11 cellular contexts compared by ENCODE assay signal in genomic region chr1:26861286-26861701, GRCh38. TPM values are rescaled to one million over a fixed set of nuclear protein-coding genes. Genes with fewer than 3 reads are reported as not detected.
DNase-seq lines count a peak whose midpoint lies in the region; ATAC-seq, FAIRE-seq and TF ChIP-seq lines count a peak whose summit lies in the region.
"Had no signal": no experiment of that assay in that cellular context is flagged by ENCODE, and none has a peak within 500 bp of the region (broad histone marks: within the 10 kb centered on the region; RNA-seq: fewer than 3 reads in every experiment).

No MANE protein-coding gene starts in this region.

- H3K27ac Mint-ChIP-seq in brain: peak overlapping the region in 4 of 5 experiments; percentile 8 to 87 (median 50)
- H3K27ac Mint-ChIP-seq: immature natural killer cell had no signal

- TF ChIP-seq CTCF in AG09319 (IDR thresholded peaks at IDR 0.05; ENCODE audit: low read depth, low read length) (peak; percentile 13), brain (conservative IDR thresholded peaks at IDR 0.05) (peak in 1 of 2 experiments; percentile 16)

- no peak for ATAC-seq in HG02973 (IDR thresholded peaks at IDR 0.05; ENCODE audit: unreplicated experiment)
- ATAC-seq: pancreas, Right ventricle myocardium inferior had no signal

- H3K23ac ChIP-seq in mesendoderm (ENCODE audit: low read length): no peak overlapping the region

- no peaks in the 10 kb centered on the region for H3K36me3 ChIP-seq in mesendoderm (ENCODE audit: control insufficient read depth, insufficient read depth, low read length)
- H3K36me3 ChIP-seq: pancreas had no signal

- no peak for FAIRE-seq in HTR-8/SVneo (lab: Jason Lieb, UNC)
- FAIRE-seq: pancreas had no signal

- H2BK120ac ChIP-seq in mesendoderm (ENCODE audit: low read depth, low read length): no peak overlapping the region

- no peak overlapping the region for H4K8ac ChIP-seq in mesendoderm (ENCODE audit: low read depth, low read length)

- H3K4me3 ChIP-seq in mesendoderm (ENCODE audit: low read length): no peak overlapping the region
- H3K4me3 ChIP-seq: pancreas had no signal

- no peak overlapping the region for H3K18ac ChIP-seq in mesendoderm (ENCODE audit: low read length)

- no CpG with 5 or more reads among the region's 5 CpGs for WGBS in mesendoderm (ENCODE audit: extremely low coverage, insufficient coverage, low lambda C conversion rate)

- H3K4me1 ChIP-seq in mesendoderm (ENCODE audit: control insufficient read depth, low read depth, low read length): peaks cover 3% of the 10 kb centered on the region
- H3K4me1 ChIP-seq: pancreas had no signal

- no peak overlapping the region for H4K5ac ChIP-seq in mesendoderm (ENCODE audit: low read length)

- H3K4me3 Mint-ChIP-seq in brain: no peak overlapping the region
- H3K4me3 Mint-ChIP-seq: immature natural killer cell had no signal

- H3K36me3 Mint-ChIP-seq in brain: no peaks in the 10 kb centered on the region

- H3K4me2 ChIP-seq in mesendoderm (ENCODE audit: low read length): no peak overlapping the region

- H3K9ac ChIP-seq in mesendoderm (ENCODE audit: low read length): no peak overlapping the region

- peak overlapping the region; percentile 10 for H3K27ac ChIP-seq in mesendoderm (ENCODE audit: low read depth, low read length)
- H3K27ac ChIP-seq: pancreas had no signal

- DNase-seq in AG09319 (ENCODE audit: extremely low read depth, low read depth) (no peak), HTR-8/SVneo (ENCODE audit: insufficient read length, low spot score) (peak; percentile 36), mesendoderm (peak; percentile 73), CD1c-positive myeloid dendritic cell (ENCODE audit: extremely low spot score) (no peak), superior temporal gyrus (ENCODE audit: extremely low spot score) (no peak), NCI-H1048 (lab: John Stamatoyannopoulos, UW) (no peak)
- DNase-seq: immature natural killer cell, pancreas had no signal

- no peaks in the 10 kb centered on the region for H3K9me3 Mint-ChIP-seq in brain
- H3K9me3 Mint-ChIP-seq: immature natural killer cell had no signal

- no peak overlapping the region for H3K4ac ChIP-seq in mesendoderm (ENCODE audit: low read depth, low read length)

- H2BK15ac ChIP-seq in mesendoderm (replicated peaks; ENCODE audit: low read depth): no peak overlapping the region

- H3K79me1 ChIP-seq in mesendoderm (ENCODE audit: low read length): no peaks in the 10 kb centered on the region

- H3K27me3 ChIP-seq in mesendoderm (ENCODE audit: insufficient read depth, low read length, poor library complexity): no peaks in the 10 kb centered on the region
- H3K27me3 ChIP-seq: pancreas had no signal

- peak overlapping the region; percentile 36 for H3K56ac ChIP-seq in mesendoderm (ENCODE audit: low read length)

- H3K27me3 Mint-ChIP-seq in brain: no peaks in the 10 kb centered on the region

- H3K4me1 Mint-ChIP-seq in brain: peaks cover 20% of the 10 kb centered on the region

- H3K79me2 ChIP-seq in mesendoderm (ENCODE audit: control insufficient read depth, insufficient read depth, low read length): no peaks in the 10 kb centered on the region

- no peak overlapping the region for H2BK5ac ChIP-seq in mesendoderm (ENCODE audit: low read length)

- no peak overlapping the region for H2AK5ac ChIP-seq in mesendoderm (ENCODE audit: low read length)

RNA-seq across cellular contexts. Expression of gene SFN, which starts 1.7 kb away (rescaled TPM):
- 50.6 TPM for polyA plus RNA-seq in brain (ENCODE audit: insufficient read depth, low read depth, low replicate concordance)
- polyA plus RNA-seq in mesendoderm (2013, experiment 1 of 2): 20.2 TPM
- 21.3 TPM for polyA plus RNA-seq in mesendoderm (2013, experiment 2 of 2)
- polyA plus RNA-seq: immature natural killer cell had no signal

RNA-seq across cellular contexts. Expression of gene GPN2, which starts 28.8 kb away (rescaled TPM):
- 25.8 TPM for polyA plus RNA-seq in brain (ENCODE audit: insufficient read depth, low read depth, low replicate concordance)
- polyA plus RNA-seq in mesendoderm (2013, experiment 1 of 2): 29.9 TPM
- 30.8 TPM for polyA plus RNA-seq in mesendoderm (2013, experiment 2 of 2)

RNA-seq across cellular contexts. Expression of gene ZDHHC18, which starts 34.8 kb away (rescaled TPM):
- polyA plus RNA-seq in brain (ENCODE audit: insufficient read depth, low read depth, low replicate concordance): 30.7 TPM
- polyA plus RNA-seq in mesendoderm (2013, experiment 1 of 2): 25.7 TPM
- polyA plus RNA-seq in mesendoderm (2013, experiment 2 of 2): 26.8 TPM

RNA-seq across cellular contexts. Expression of gene GPATCH3, which starts 39.0 kb away (rescaled TPM):
- polyA plus RNA-seq in brain (ENCODE audit: insufficient read depth, low read depth, low replicate concordance): 11.4 TPM
- polyA plus RNA-seq in mesendoderm (2013, experiment 1 of 2): 14.2 TPM
- polyA plus RNA-seq in mesendoderm (2013, experiment 2 of 2): 15.0 TPM

RNA-seq across cellular contexts. Expression of gene NR0B2, which starts 52.5 kb away (rescaled TPM):
- polyA plus RNA-seq in brain (ENCODE audit: insufficient read depth, low read depth, low replicate concordance): 28.6 TPM
- polyA plus RNA-seq in mesendoderm (2013, experiment 1 of 2): not detected
- not detected for polyA plus RNA-seq in mesendoderm (2013, experiment 2 of 2)
- polyA plus RNA-seq: immature natural killer cell had no signal

Comparison
In these comparisons a context has a peak if more than half of its experiments do, and no peak if none do; other contexts are left out.
1. DNase-seq: peak in HTR-8/SVneo (single experiment) and mesendoderm (single experiment); none in AG09319 (single experiment), CD1c-positive myeloid dendritic cell (single experiment), superior temporal gyrus (single experiment) and NCI-H1048 (single experiment).